8 cellular contexts compared by ENCODE assay signal in the genomic region with DNA sequence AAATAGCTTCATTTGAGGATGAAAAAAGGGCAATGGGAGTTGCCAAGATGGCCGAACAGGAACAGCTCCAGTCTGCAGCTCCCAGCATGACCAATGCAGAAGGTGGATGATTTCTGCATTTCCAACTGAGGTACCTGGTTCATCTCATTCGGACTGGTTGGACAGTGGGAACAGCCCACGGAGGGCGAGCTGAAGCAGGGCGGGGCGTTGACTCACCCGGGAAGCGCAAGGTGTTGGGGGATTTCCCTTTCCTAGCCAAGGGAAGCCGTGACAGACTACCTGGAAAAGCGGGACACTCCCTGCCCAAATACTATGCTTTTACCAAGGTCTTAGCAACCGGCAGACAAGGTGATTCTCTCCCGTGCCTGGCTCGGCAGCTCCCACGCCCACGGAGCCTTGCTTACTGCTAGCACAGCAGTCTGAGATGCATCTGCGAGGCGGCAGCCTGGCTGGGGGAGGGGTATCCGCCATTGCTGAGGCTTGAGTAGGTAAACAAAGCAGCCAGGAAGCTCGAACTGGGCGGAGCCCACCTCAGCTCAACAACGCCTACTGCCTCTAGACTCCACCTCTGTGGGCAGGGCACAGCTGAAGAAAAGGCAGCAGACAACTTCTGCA.
A peak's percentile ranks its signal among the peaks of the same experiment; 100 is the strongest.
DNase-seq lines count a peak whose midpoint lies in the region; ATAC-seq and TF ChIP-seq lines count a peak whose summit lies in the region.
"Not testable (repeated sequence)": the region's sequence is repeated elsewhere in the genome, so short reads cannot be mapped to it uniquely, and the experiment has no call there.

No MANE protein-coding gene starts in this region.

- peaks cover 46% of the 10 kb centered on the region for H3K4me1 Mint-ChIP-seq in CD4-positive, alpha-beta T cell (ENCODE audit: low read depth)
- peaks cover 47% of the 10 kb centered on the region for H3K4me1 Mint-ChIP-seq in activated CD4-positive, alpha-beta T cell treated with anti-CD3 and anti-CD28 coated beads for 36 hours

- peak; percentile 68 to 84 (median 75) for DNase-seq in CD4-positive, alpha-beta T cell
- DNase-seq in NCI-H69 (lab: John Stamatoyannopoulos, UW) (peak; percentile 62), islet precursor cell (peak; percentile 75)
- DNase-seq in activated CD4-positive, alpha-beta T cell treated with anti-CD3 and anti-CD28 coated beads for 36 hours, result peak; percentile 85
- DNase-seq in activated effector memory CD4-positive, alpha-beta T cell treated with Interleukin-2 at 50 U/mL for 16 hours, result peak; percentile 83
- peak; percentile 52 to 72 (median 68) for DNase-seq in effector memory CD4-positive, alpha-beta T cell
- DNase-seq in stimulated activated CD8-positive, alpha-beta memory T cell treated with anti-CD3 and anti-CD28 coated beads, Interleukin-15, amount 100 ng/mL, for 24 hours (ENCODE audit: low read depth), result peak; percentile 3

- peak overlapping the region; percentile 49 for H3K4me2 ChIP-seq in parathyroid adenoma (ENCODE audit: low read length)

- peak overlapping the region; percentile 29 for H3K27ac ChIP-seq in CD4-positive, alpha-beta T cell (ENCODE audit: low read depth, low read length)
- peak overlapping the region; percentile 64 for H3K27ac ChIP-seq in effector memory CD4-positive, alpha-beta T cell (ENCODE audit: insufficient read depth, low read length, poor library complexity, severe bottlenecking)
- H3K27ac ChIP-seq in parathyroid adenoma, result peak overlapping the region; percentile 84

- CTCF ChIA-PET in CD4-positive, alpha-beta T cell (lab: Charles Lee), result not testable (repeated sequence)
- CTCF ChIA-PET in activated CD4-positive, alpha-beta T cell treated with anti-CD3 and anti-CD28 coated beads for 36 hours (lab: Charles Lee), result interaction anchor here (0.9 to 1.2 kb wide), 3 partner anchors 24 to 88 kb away, joined by 3 to 4 read pairs (median 4); partner anchors contain the start of gene AMMECR1

- not testable (repeated sequence) for H3K79me2 ChIP-seq in parathyroid adenoma

- peaks cover 50% of the 10 kb centered on the region for H3K36me3 Mint-ChIP-seq in CD4-positive, alpha-beta T cell (ENCODE audit: low read depth)
- peaks cover 19% of the 10 kb centered on the region for H3K36me3 Mint-ChIP-seq in activated CD4-positive, alpha-beta T cell treated with anti-CD3 and anti-CD28 coated beads for 36 hours (ENCODE audit: low read depth)

- peak overlapping the region; percentile 86 for H3K4me3 Mint-ChIP-seq in CD4-positive, alpha-beta T cell
- H3K4me3 Mint-ChIP-seq in activated CD4-positive, alpha-beta T cell treated with anti-CD3 and anti-CD28 coated beads for 36 hours, result peak overlapping the region; percentile 61

- peak overlapping the region; percentile 78 for H2AFZ ChIP-seq in parathyroid adenoma

- H3K4me1 ChIP-seq in effector memory CD4-positive, alpha-beta T cell (ENCODE audit: control insufficient read depth, insufficient read depth, low read length, poor library complexity, severe bottlenecking); parathyroid adenoma: not testable (repeated sequence)

- H3K27ac Mint-ChIP-seq in CD4-positive, alpha-beta T cell, result peak overlapping the region; percentile 93
- peak overlapping the region; percentile 73 for H3K27ac Mint-ChIP-seq in activated CD4-positive, alpha-beta T cell treated with anti-CD3 and anti-CD28 coated beads for 36 hours

- not testable (repeated sequence) for H3K36me3 ChIP-seq in effector memory CD4-positive, alpha-beta T cell (ENCODE audit: control insufficient read depth, insufficient read depth, low read length); parathyroid adenoma (ENCODE audit: control insufficient read depth, insufficient read depth, low read length)

- not testable (repeated sequence) for H3K9ac ChIP-seq in parathyroid adenoma

- H3K27me3 Mint-ChIP-seq in CD4-positive, alpha-beta T cell; activated CD4-positive, alpha-beta T cell treated with anti-CD3 and anti-CD28 coated beads for 36 hours: not testable (repeated sequence)

- H3K9me3 ChIP-seq in CD4-positive, alpha-beta T cell (ENCODE audit: control insufficient read depth, low read length); effector memory CD4-positive, alpha-beta T cell (ENCODE audit: control insufficient read depth, low read length); parathyroid adenoma (ENCODE audit: control insufficient read depth, low read length): not testable (repeated sequence)

- not testable (repeated sequence) for H3K27me3 ChIP-seq in CD4-positive, alpha-beta T cell (ENCODE audit: control insufficient read depth, insufficient read depth, low read length); effector memory CD4-positive, alpha-beta T cell (replicated peaks; ENCODE audit: control insufficient read depth, insufficient read depth, low read length, poor library complexity, severe bottlenecking); parathyroid adenoma (ENCODE audit: control insufficient read depth, insufficient read depth, low read length)

- TF ChIP-seq CTCF in CD4-positive, alpha-beta T cell (IDR thresholded peaks at IDR 0.05); parathyroid adenoma (IDR thresholded peaks at IDR 0.05): not testable (repeated sequence)

- POLR2A ChIA-PET in CD4-positive, alpha-beta T cell (lab: Charles Lee), result interaction anchor here (0.8 to 3.0 kb wide), 11 partner anchors 9 to 88 kb away, joined by 3 to 32 read pairs (median 4); partner anchors contain the start of gene AMMECR1
- POLR2A ChIA-PET in activated CD4-positive, alpha-beta T cell treated with anti-CD3 and anti-CD28 coated beads for 36 hours (lab: Charles Lee), result interaction anchor here (0.9 to 1.0 kb wide), 2 partner anchors 25 to 75 kb away, joined by 3 read pairs; no protein-coding TSS in a partner anchor

- ATAC-seq in CD4-positive, alpha-beta T cell (ENCODE audit: poor library complexity), result peak; percentile 61
- peak; percentile 23 for ATAC-seq in activated CD4-positive, alpha-beta T cell treated with anti-CD3 and anti-CD28 coated beads for 36 hours

- H3K9me3 Mint-ChIP-seq in CD4-positive, alpha-beta T cell; activated CD4-positive, alpha-beta T cell treated with anti-CD3 and anti-CD28 coated beads for 36 hours (ENCODE audit: low read depth): not testable (repeated sequence)

- H3K4me3 ChIP-seq in effector memory CD4-positive, alpha-beta T cell (ENCODE audit: insufficient read depth, low read depth, low read length, poor library complexity, severe bottlenecking), result peak overlapping the region; percentile 40
- H3K4me3 ChIP-seq in parathyroid adenoma (ENCODE audit: low read depth, low read length), result peak overlapping the region; percentile 40

- intact Hi-C loops in CD4-positive, alpha-beta T cell (cut with DNase I, micrococcal nuclease), result loop anchor here (5.0 to 10.0 kb wide), 2 partner anchors 83 to 85 kb away; partner anchors contain the start of gene AMMECR1 (in 1 of the 2)
- intact Hi-C loops in activated CD4-positive, alpha-beta T cell treated with anti-CD3 and anti-CD28 coated beads for 36 hours (cut with DNase I, micrococcal nuclease), result loop anchor here (2.0 to 10.0 kb wide), 2 partner anchors 81 to 85 kb away; partner anchors contain the start of gene AMMECR1 (in 1 of the 2)

Comparison
In these comparisons a context has a peak if more than half of its experiments do, and no peak if none do; other contexts are left out.
1. Peak in every context shown above with its lines: DNase-seq, ATAC-seq, H3K4me3 ChIP-seq and H3K27ac ChIP-seq.
2. DNase-seq: peak in every context shown above with its lines; median percentile 85 in activated CD4-positive, alpha-beta T cell treated with anti-CD3 and anti-CD28 coated beads for 36 hours; 83 in activated effector memory CD4-positive, alpha-beta T cell treated with Interleukin-2 at 50 U/mL for 16 hours; 75 in CD4-positive, alpha-beta T cell; 75 in islet precursor cell; 68 in effector memory CD4-positive, alpha-beta T cell; 62 in NCI-H69; 3 in stimulated activated CD8-positive, alpha-beta memory T cell treated with anti-CD3 and anti-CD28 coated beads, Interleukin-15, amount 100 ng/mL, for 24 hours.
3. H3K27ac ChIP-seq: peak in every context shown above with its lines; median percentile 84 in parathyroid adenoma; 64 in effector memory CD4-positive, alpha-beta T cell; 29 in CD4-positive, alpha-beta T cell.